8 cellular contexts compared by ENCODE assay signal in the genomic region with DNA sequence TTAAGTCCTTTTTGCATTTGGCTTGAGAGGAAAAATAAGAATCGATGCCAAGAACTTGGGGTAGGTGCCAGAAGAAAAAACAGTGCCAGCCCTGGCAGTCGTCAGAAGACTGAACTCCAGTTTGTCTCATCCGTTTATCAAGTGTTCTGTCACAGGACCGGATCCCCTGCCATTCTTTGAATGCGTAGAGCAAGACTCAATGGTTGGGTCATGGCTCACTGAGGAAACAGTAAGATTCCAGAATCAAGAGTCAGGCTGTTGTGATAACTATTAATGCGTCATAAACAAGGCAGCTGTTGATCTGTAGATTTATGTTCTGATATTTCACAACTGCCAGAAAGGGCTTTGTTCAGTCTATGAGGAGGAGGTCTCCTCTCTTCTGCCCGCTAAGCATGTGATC.
DNase-seq lines count a peak whose midpoint lies in the region; FAIRE-seq and TF ChIP-seq lines count a peak whose summit lies in the region.

No MANE protein-coding gene starts in this region.

- H3K4me3 Mint-ChIP-seq in chondrocyte (ENCODE audit: unreplicated experiment): no peak overlapping the region

- peaks cover 21% of the 10 kb centered on the region for H3K9me3 Mint-ChIP-seq in chondrocyte (ENCODE audit: low read depth)

- FAIRE-seq in urothelium cell line (lab: Jason Lieb, UNC): peak; percentile 77

- TF ChIP-seq CTCF in chondrocyte (IDR thresholded peaks at IDR 0.05): no peak

- no peaks in the 10 kb centered on the region for H3K27me3 Mint-ChIP-seq in chondrocyte (ENCODE audit: low read depth)

- peaks cover 10% of the 10 kb centered on the region for H3K4me1 Mint-ChIP-seq in chondrocyte (ENCODE audit: low read depth)

- peaks cover 12% of the 10 kb centered on the region for H3K36me3 Mint-ChIP-seq in chondrocyte (ENCODE audit: low read depth)

- DNase-seq in DMS 273 (lab: John Stamatoyannopoulos, UW; ENCODE audit: unreplicated experiment): peak; percentile 24
- no peak for DNase-seq in DMS 273 treated with DMSO at 0.1 percent for 48 hours (lab: John Stamatoyannopoulos, UW)
- DNase-seq in chondrocyte (ENCODE audit: low spot score): no peak
- DNase-seq in lung microvascular endothelial cell (ENCODE audit: low read depth in 2 of 2): peak; percentile 56 to 100
- peak; percentile 81 for DNase-seq in urothelium cell line (ENCODE audit: low spot score)
- no peak for DNase-seq in NCI-H1694 treated with DMSO at 0.1 percent for 48 hours (lab: John Stamatoyannopoulos, UW)
- no peak for DNase-seq in NCI-H1105 (lab: John Stamatoyannopoulos, UW)
- no peak for DNase-seq in NCI-H2081 treated with DMSO at 0.1 percent for 48 hours (lab: John Stamatoyannopoulos, UW)

- peak overlapping the region; percentile 50 for H3K27ac Mint-ChIP-seq in chondrocyte (ENCODE audit: unreplicated experiment)

Comparison
In these comparisons a context has a peak if more than half of its experiments do, and no peak if none do; other contexts are left out.
1. DNase-seq: peak in DMS 273 (single experiment), lung microvascular endothelial cell (2 of 2) and urothelium cell line (single experiment); none in DMS 273 treated with DMSO at 0.1 percent for 48 hours (single experiment), chondrocyte (single experiment), NCI-H1694 treated with DMSO at 0.1 percent for 48 hours (single experiment), NCI-H1105 (single experiment) and NCI-H2081 treated with DMSO at 0.1 percent for 48 hours (single experiment).